Comparison of ENCODE assay signal across 15 cellular contexts in the genomic region with DNA sequence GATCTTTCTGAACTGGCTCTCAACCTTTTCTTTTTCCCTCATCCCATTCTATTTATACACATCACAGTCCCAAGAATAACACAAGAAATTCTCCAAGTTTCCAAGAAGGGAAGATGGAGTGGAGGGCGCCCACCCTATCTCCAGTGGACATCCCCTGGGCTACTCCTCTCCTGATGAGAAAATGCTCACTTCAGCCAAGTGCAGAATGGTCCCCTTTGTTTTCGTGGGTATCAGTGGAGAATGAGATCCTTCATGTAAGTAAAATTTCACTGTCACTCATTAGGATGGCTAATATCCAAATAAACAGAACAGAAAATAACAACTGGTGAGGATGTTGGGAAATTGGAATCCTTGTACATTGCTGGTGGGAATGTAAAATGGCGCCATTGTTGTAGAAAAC.
"Had no signal": no experiment of that assay in that cellular context is flagged by ENCODE, and none has a peak within 500 bp of the region (broad histone marks: within the 10 kb centered on the region; RNA-seq: fewer than 3 reads in every experiment).

No MANE protein-coding gene starts in this region.

- H3K4me1 ChIP-seq: sigmoid colon, thyroid gland had no signal

- H3K9me3 ChIP-seq: esophagus muscularis mucosa, heart left ventricle, neutrophil, sigmoid colon, thyroid gland had no signal

- ATAC-seq: activated CD4-positive, CD25-positive, alpha-beta regulatory T cell treated with anti-CD3 and anti-CD28 coated beads, Interleukin-2, amount 50 U/mL, for 24 hours had no signal

- H3K27me3 Mint-ChIP-seq: progenitor cell of endocrine pancreas had no signal

- H3K36me3 ChIP-seq: brain microvascular endothelial cell, esophagus muscularis mucosa, heart left ventricle, neutrophil, sigmoid colon, thyroid gland had no signal

- H3K4me3 Mint-ChIP-seq: stimulated activated naive CD8-positive, alpha-beta T cell treated with anti-CD3 and anti-CD28 coated beads, Interleukin-15, Interleukin-2, amounts not matched to agents 100 ng/mL and 50 ng/mL, for 24 hours; T-helper 2 cell treated with Interferon-gamma antibody and Interleukin-4, amounts not matched to agents 5 μg/mL and 100 μg/mL, for 36 hours had no signal

- H3K4me3 ChIP-seq: esophagus muscularis mucosa, heart left ventricle, sigmoid colon, thyroid gland had no signal

- H3K9me3 Mint-ChIP-seq: activated T-helper 2 cell treated with anti-CD3 and anti-CD28 coated beads, Interferon-gamma antibody, Interleukin-2, Interleukin-4, amounts not matched to agents 10 μg/mL and 5 μg/mL and 100 μg/mL, durations not matched to agents 14 hours and 24 hours and 36 hours; stimulated activated naive CD8-positive, alpha-beta T cell treated with anti-CD3 and anti-CD28 coated beads, Interleukin-15, Interleukin-2, amounts not matched to agents 100 ng/mL and 50 ng/mL, for 24 hours had no signal

- DNase-seq: activated naive CD4-positive, alpha-beta T cell treated with anti-CD3 and anti-CD28 coated beads, Interleukin-2, amount 50 U/mL, for 16 hours; brain microvascular endothelial cell; cerebellar nuclear complex; heart left ventricle; sigmoid colon; stimulated activated CD4-positive, alpha-beta T cell treated with anti-CD3 and anti-CD28 coated beads, Interleukin-2, amount 100 ng/mL, for 48 hours; stimulated activated CD8-positive, alpha-beta memory T cell treated with anti-CD3 and anti-CD28 coated beads, Interleukin-4, amount 100 ng/mL, for 48 hours; thyroid gland had no signal

- H3K27ac Mint-ChIP-seq: activated T-helper 2 cell treated with anti-CD3 and anti-CD28 coated beads, Interferon-gamma antibody, Interleukin-2, Interleukin-4, amounts not matched to agents 10 μg/mL and 5 μg/mL and 100 μg/mL, durations not matched to agents 14 hours and 24 hours and 36 hours; stimulated activated naive CD8-positive, alpha-beta T cell treated with anti-CD3 and anti-CD28 coated beads, Interleukin-15, Interleukin-2, amounts not matched to agents 100 ng/mL and 50 ng/mL, for 24 hours; T-helper 2 cell treated with Interferon-gamma antibody and Interleukin-4, amounts not matched to agents 5 μg/mL and 100 μg/mL, for 36 hours had no signal

- H3K27ac ChIP-seq: brain microvascular endothelial cell, esophagus muscularis mucosa, neutrophil had no signal

- H3K27me3 ChIP-seq: brain microvascular endothelial cell, esophagus muscularis mucosa, heart left ventricle, neutrophil, sigmoid colon, thyroid gland had no signal
